In genomic region chr16:76756951-76757350, GRCh38 we compare ENCODE assay signal across 17 cellular contexts.
DNase-seq lines count a peak whose midpoint lies in the region; ATAC-seq and TF ChIP-seq lines count a peak whose summit lies in the region.
"Had no signal": no experiment of that assay in that cellular context is flagged by ENCODE, and none has a peak within 500 bp of the region (broad histone marks: within the 10 kb centered on the region; RNA-seq: fewer than 3 reads in every experiment).

No MANE protein-coding gene starts in this region.

- in situ Hi-C loops in mammary epithelial cell (cut with MboI; ENCODE audit: low sequenced_read_pairs in 2 of 2), result no loop called here

- no peak for DNase-seq in RWPE2 (ENCODE audit: low spot score)
- peak; percentile 36 for DNase-seq in mammary epithelial cell
- DNase-seq in fibroblast of mammary gland (ENCODE audit: low read depth), result peak; percentile 38
- peak; percentile 22 for DNase-seq in stromal cell of bone marrow (ENCODE audit: low read depth)
- DNase-seq in NCI-H2029 treated with DMSO at 0.1 percent for 48 hours (lab: John Stamatoyannopoulos, UW), result no peak
- DNase-seq in AG08396 (ENCODE audit: low spot score), result no peak
- DNase-seq: Caco-2; CD4-positive, CD25-positive, alpha-beta regulatory T cell; CD8-positive, alpha-beta T cell; DMS153; DND-41; GM23248; H7; HCEC 1CT had no signal

- H3K36me3 ChIP-seq in RWPE2 (ENCODE audit: low read depth) (no peaks in the 10 kb centered on the region), mammary epithelial cell (ENCODE audit: insufficient read depth, low read length) (no peaks in the 10 kb centered on the region)
- H3K36me3 ChIP-seq: BLaER1 had no signal

- H3K4me1 ChIP-seq in RWPE2 (ENCODE audit: insufficient read depth, poor library complexity, severe bottlenecking) (no peaks in the 10 kb centered on the region), mammary epithelial cell (ENCODE audit: insufficient read depth, low read length) (no peaks in the 10 kb centered on the region)
- H3K4me1 ChIP-seq: BLaER1, Caco-2 had no signal

- H3K27me3 ChIP-seq in RWPE2 (ENCODE audit: insufficient read depth, poor library complexity, severe bottlenecking) (no peaks in the 10 kb centered on the region), mammary epithelial cell (ENCODE audit: insufficient read depth, low read length) (no peaks in the 10 kb centered on the region)
- H3K27me3 ChIP-seq: BLaER1 had no signal

- no peak overlapping the region for H3K4me3 ChIP-seq in RWPE2 (ENCODE audit: severe bottlenecking)
- no peak overlapping the region for H3K4me3 ChIP-seq in mammary epithelial cell (replicated peaks in 1 of 3; ENCODE audit: insufficient read depth in 1 of 3, low read depth in 2 of 3, low read length in 3 of 3)
- no peak overlapping the region for H3K4me3 ChIP-seq in fibroblast of mammary gland (ENCODE audit: control insufficient read depth, low read depth, low read length)
- H3K4me3 ChIP-seq: BLaER1, GM23248 had no signal

- H3K9me3 ChIP-seq in RWPE2 (ENCODE audit: severe bottlenecking) (peaks cover 2% of the 10 kb centered on the region), mammary epithelial cell (replicated peaks; ENCODE audit: insufficient read depth, low read length) (no peaks in the 10 kb centered on the region)
- H3K9me3 ChIP-seq: BLaER1, Caco-2 had no signal

- BruUV-seq in mammary epithelial cell (replicated peaks; lab: Mats Ljungman, UMichigan), result no TSS peak

- H3K4me2 ChIP-seq in mammary epithelial cell (ENCODE audit: insufficient read depth, low read depth, low read length), result no peak overlapping the region
- H3K4me2 ChIP-seq: BLaER1 had no signal

- H3K27ac ChIP-seq in RWPE2 (ENCODE audit: poor library complexity, severe bottlenecking) (no peak overlapping the region), mammary epithelial cell (ENCODE audit: insufficient read depth, low read depth, low read length) (no peak overlapping the region)
- H3K27ac ChIP-seq: BLaER1, C4-2B, GM23248 had no signal

- H2AFZ ChIP-seq in mammary epithelial cell (ENCODE audit: low read depth, low read length), result no peak overlapping the region
- H2AFZ ChIP-seq: GM23248 had no signal

- H4K20me1 ChIP-seq in mammary epithelial cell (ENCODE audit: insufficient read depth, low read length), result no peaks in the 10 kb centered on the region
- H4K20me1 ChIP-seq: BLaER1 had no signal

- intact Hi-C loops in mammary epithelial cell (cut with micrococcal nuclease), result loop anchor here (10.0 kb wide), 2 partner anchors 68 to 288 kb away; no protein-coding TSS in a partner anchor

- ATAC-seq in RWPE2 (ENCODE audit: low read depth), result peak; percentile 17; the same call in 1 of the 3 replicates
- no peak for ATAC-seq in HG03342 (IDR thresholded peaks at IDR 0.05; ENCODE audit: unreplicated experiment)
- ATAC-seq: CD8-positive, alpha-beta T cell had no signal

- no peak for TF ChIP-seq CTCF in RWPE2 (IDR thresholded peaks at IDR 0.05; ENCODE audit: poor library complexity, severe bottlenecking)
- TF ChIP-seq CTCF in mammary epithelial cell (conservative IDR thresholded peaks at IDR 0.05 in 1 of 2, IDR thresholded peaks at IDR 0.05 in 1 of 2; ENCODE audit: extremely low read depth in 1 of 2, insufficient read depth in 1 of 2, low read depth in 1 of 2, low read length in 2 of 2), result peak; percentile 7 to 21
- no peak for TF ChIP-seq CTCF in fibroblast of mammary gland (conservative IDR thresholded peaks at IDR 0.05; ENCODE audit: control insufficient read depth, insufficient read depth, low read depth, low read length)

- H3K79me2 ChIP-seq in mammary epithelial cell (ENCODE audit: insufficient read depth, low read length), result no peaks in the 10 kb centered on the region

- CTCF ChIA-PET in mammary epithelial cell (lab: Charles Lee; ENCODE audit: low non-redundant PET), result no interaction called here

- dilution Hi-C loops in mammary epithelial cell (cut with HindIII; ENCODE audit: low sequenced_read_pairs), result no loop called here

- H3K9ac ChIP-seq in mammary epithelial cell (ENCODE audit: insufficient read depth, low read length), result no peak overlapping the region
- H3K9ac ChIP-seq: BLaER1, GM23248 had no signal

Comparison
In these comparisons a context has a peak if more than half of its experiments do, and no peak if none do; other contexts are left out.
1. DNase-seq: peak in mammary epithelial cell (single experiment), fibroblast of mammary gland (single experiment) and stromal cell of bone marrow (single experiment); none in RWPE2 (single experiment), NCI-H2029 treated with DMSO at 0.1 percent for 48 hours (single experiment) and AG08396 (single experiment).
2. CTCF ChIP-seq: peak in mammary epithelial cell (2 of 2); none in RWPE2 (single experiment) and fibroblast of mammary gland (single experiment).